24 cellular contexts compared by ENCODE assay signal in the genomic region with DNA sequence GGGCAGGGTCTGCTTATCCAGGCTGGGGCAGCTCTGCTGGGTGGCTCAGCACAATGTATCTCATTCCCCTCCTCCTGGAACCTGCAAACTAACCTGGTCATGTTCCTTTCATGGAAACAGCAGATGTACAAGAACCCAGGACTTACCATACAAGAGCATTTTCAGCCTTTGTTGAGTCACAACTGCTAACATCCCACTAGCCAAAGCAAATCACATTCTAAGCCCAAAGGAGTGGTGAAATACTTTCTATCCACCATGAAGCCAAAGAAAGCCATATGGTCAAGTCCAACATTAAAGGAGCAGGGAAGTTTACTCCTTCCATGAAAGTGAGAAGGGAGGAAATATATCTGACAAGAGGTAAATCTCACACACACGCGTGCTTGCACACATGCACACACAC.
"Had no signal": no experiment of that assay in that cellular context is flagged by ENCODE, and none has a peak within 500 bp of the region (broad histone marks: within the 10 kb centered on the region; RNA-seq: fewer than 3 reads in every experiment).

No MANE protein-coding gene starts in this region.

- DNase-seq: nephron progenitor cell; nucleus accumbens; pancreas; psoas muscle; right cardiac atrium; right lobe of liver; sigmoid colon; small intestine; stimulated activated CD4-positive, alpha-beta T cell treated with anti-CD3 and anti-CD28 coated beads, Interleukin-15, amount 100 ng/mL, for 24 hours; stimulated activated CD4-positive, alpha-beta T cell treated with anti-CD3 and anti-CD28 coated beads, Interleukin-2, amount 100 ng/mL, for 24 hours; stimulated activated CD4-positive, alpha-beta T cell treated with anti-CD3 and anti-CD28 coated beads, Interleukin-2, amount 100 ng/mL, for 48 hours; stimulated activated CD4-positive, alpha-beta T cell treated with anti-CD3 and anti-CD28 coated beads, Interleukin-4, amount 100 ng/mL, for 24 hours; stimulated activated naive B cell treated with anti-CD40 and anti-IgM and Interleukin-4, amounts not matched to agents 10 μg/mL and 1 μg/mL and 100 μg/mL, for 72 hours; stimulated activated naive CD4-positive, alpha-beta T cell treated with Interleukin-2 at 50 U/mL for 16 hours; stomach; thyroid gland; trophoblast cell; upper lobe of left lung had no signal

- H3K27me3 ChIP-seq: pancreas, right lobe of liver, sigmoid colon, stomach, thyroid gland, tibial nerve, upper lobe of left lung, vagina had no signal

- H3K27ac ChIP-seq: neutrophil, pancreas, psoas muscle, right lobe of liver, sigmoid colon, stomach, thoracic aorta, thyroid gland, tibial nerve, upper lobe of left lung, vagina had no signal

- H3K9me3 ChIP-seq: neutrophil, pancreas, right lobe of liver, sigmoid colon, thyroid gland, vagina had no signal

- ATAC-seq: natural killer cell treated with Interleukin-12 subunit alpha and Interleukin-12 subunit beta and Interleukin-15 and Interleukin-18, amount 100 ng/mL, for 72 hours; pancreas; psoas muscle; right cardiac atrium; right lobe of liver; stimulated activated effector memory CD8-positive, alpha-beta T cell treated with anti-CD3 and anti-CD28 coated beads, Interleukin-12 subunit alpha, Interleukin-12 subunit beta, amount 100 ng/mL, for 72 hours; stimulated activated naive B cell treated with anti-CD40 and anti-IgM and Interleukin-4, amounts not matched to agents 10 μg/mL and 1 μg/mL and 100 μg/mL, for 72 hours had no signal

- H3K4me3 ChIP-seq: pancreas, psoas muscle, right lobe of liver, sigmoid colon, stomach, thoracic aorta, thyroid gland, tibial nerve, upper lobe of left lung, vagina had no signal

- H3K4me1 ChIP-seq: pancreas, tibial nerve, upper lobe of left lung had no signal

- H3K36me3 ChIP-seq: neutrophil, pancreas, right lobe of liver, sigmoid colon, stomach, thoracic aorta, thyroid gland, tibial nerve, upper lobe of left lung, vagina had no signal
